Comparison of ENCODE assay signal across 8 cellular contexts in the genomic region with DNA sequence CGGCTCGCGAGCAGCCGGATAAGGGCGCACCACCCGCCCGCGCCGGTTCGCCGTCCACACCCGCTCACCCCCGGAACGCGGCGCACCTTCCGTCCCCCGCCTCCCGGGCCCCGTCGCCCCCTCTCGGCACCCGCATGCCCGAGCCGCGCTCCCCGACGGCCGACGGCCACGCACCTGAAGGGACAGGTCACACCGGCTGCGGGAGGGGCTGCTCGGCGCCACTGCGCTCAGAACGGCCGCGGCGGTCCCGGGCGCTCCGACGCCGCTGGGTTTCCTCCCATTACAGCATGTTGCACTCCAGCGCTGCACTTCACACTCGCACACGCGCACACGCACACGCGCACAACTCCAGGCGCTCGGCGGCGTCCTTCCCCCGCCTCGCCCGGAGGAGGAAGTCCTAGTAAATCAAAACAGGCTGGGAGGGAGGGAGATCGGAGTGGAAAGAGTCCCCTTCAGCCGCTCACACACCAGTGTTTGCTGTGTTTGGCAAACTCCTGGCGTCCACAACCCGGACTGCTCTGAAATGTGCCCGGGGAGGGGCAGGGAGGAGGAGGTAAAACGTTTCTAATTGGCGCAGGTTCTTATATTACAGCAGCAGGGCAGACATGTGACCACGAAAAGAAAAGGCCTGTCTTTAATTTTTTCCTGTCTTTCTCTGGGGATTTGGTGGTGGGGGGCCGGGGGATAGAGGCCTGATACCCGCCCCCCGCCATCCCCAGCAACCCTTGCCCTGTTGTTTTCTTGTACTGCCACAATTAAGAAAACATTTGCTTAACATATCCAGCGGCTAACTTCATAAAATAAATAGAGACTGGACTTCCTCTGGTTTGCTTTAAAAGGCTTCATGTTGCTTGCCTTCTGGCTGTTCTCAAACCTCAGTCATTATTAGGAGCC.
A peak's percentile ranks its signal among the peaks of the same experiment; 100 is the strongest.
DNase-seq lines count a peak whose midpoint lies in the region; ATAC-seq, FAIRE-seq and TF ChIP-seq lines count a peak whose summit lies in the region.

No MANE protein-coding gene starts in this region.

- ATAC-seq in CD8-positive, alpha-beta T cell, result peak; percentile 46
- ATAC-seq in GM21423 (IDR thresholded peaks at IDR 0.05; ENCODE audit: unreplicated experiment) (peak; percentile 24), left ventricle myocardium superior (peak; percentile 68), GM18870 (IDR thresholded peaks at IDR 0.05; ENCODE audit: unreplicated experiment) (no peak)

- H3K9me2 ChIP-seq in Loucy (replicated peaks; ENCODE audit: low read depth, low read length), result no peaks in the 10 kb centered on the region

- no peaks in the 10 kb centered on the region for H3K27me3 ChIP-seq in CD8-positive, alpha-beta T cell (ENCODE audit: insufficient read depth, low read length)
- peaks cover 6% of the 10 kb centered on the region for H3K27me3 ChIP-seq in Loucy (ENCODE audit: insufficient read depth, low read length, poor library complexity, severe bottlenecking)
- H3K27me3 ChIP-seq in astrocyte (ENCODE audit: insufficient read depth, low read length), result peaks cover 13% of the 10 kb centered on the region

- intact Hi-C loops in CD8-positive, alpha-beta T cell (cut with DNase I, micrococcal nuclease), result loop anchor here in 1 of 2 experiments (2.0 kb wide), 2 partner anchors 50 to 126 kb away; a partner anchor contains a TSS
- intact Hi-C loops in left ventricle myocardium superior (cut with micrococcal nuclease), result no loop called here

- H3K79me2 ChIP-seq in Loucy (ENCODE audit: insufficient read depth, low read length) (no peaks in the 10 kb centered on the region), astrocyte (ENCODE audit: insufficient read depth, low read length) (peaks cover 13% of the 10 kb centered on the region)

- H3K4me1 Mint-ChIP-seq in CD8-positive, alpha-beta T cell (ENCODE audit: low read depth), result peaks cover 26% of the 10 kb centered on the region
- H3K4me1 Mint-ChIP-seq in astrocyte (ENCODE audit: low read depth, unreplicated experiment), result peaks cover 14% of the 10 kb centered on the region
- peaks cover 24% of the 10 kb centered on the region for H3K4me1 Mint-ChIP-seq in progenitor cell of endocrine pancreas (ENCODE audit: low read depth)

- H3K36me3 ChIP-seq in CD8-positive, alpha-beta T cell (ENCODE audit: insufficient read depth, low read length), result no peaks in the 10 kb centered on the region
- H3K36me3 ChIP-seq in Loucy (ENCODE audit: insufficient read depth, low read length) (no peaks in the 10 kb centered on the region), astrocyte (ENCODE audit: insufficient read depth, low read length) (no peaks in the 10 kb centered on the region)

- peak; percentile 11 to 64 (median 42) for DNase-seq in CD8-positive, alpha-beta T cell
- DNase-seq in T-helper 1 cell (peak; percentile 16 to 61 (median 35)), astrocyte (ENCODE audit: low read depth) (peak; percentile 53), left ventricle myocardium superior (peak; percentile 78), progenitor cell of endocrine pancreas (ENCODE audit: low spot score, unreplicated experiment) (peak; percentile 56)

- POLR2A ChIA-PET in CD8-positive, alpha-beta T cell (lab: Charles Lee), result no interaction called here

- H4K20me1 ChIP-seq in Loucy (ENCODE audit: insufficient read depth, low read length, poor library complexity, severe bottlenecking), result no peaks in the 10 kb centered on the region
- peaks cover 3% of the 10 kb centered on the region for H4K20me1 ChIP-seq in astrocyte (ENCODE audit: insufficient read depth, low read length)

- H3K4me3 Mint-ChIP-seq in CD8-positive, alpha-beta T cell, result peak overlapping the region; percentile 86
- H3K4me3 Mint-ChIP-seq in astrocyte (ENCODE audit: unreplicated experiment) (peak overlapping the region; percentile 88), progenitor cell of endocrine pancreas (ENCODE audit: low read depth) (peak overlapping the region; percentile 82)

- peak overlapping the region; percentile 88 for H2AFZ ChIP-seq in Loucy (ENCODE audit: low read length)
- peak overlapping the region; percentile 83 for H2AFZ ChIP-seq in astrocyte (ENCODE audit: low read depth, low read length)

- H3K4me2 ChIP-seq in Loucy (ENCODE audit: low read depth, low read length, poor library complexity, severe bottlenecking) (peak overlapping the region; percentile 74), astrocyte (ENCODE audit: low read length) (peak overlapping the region; percentile 98)

- TF ChIP-seq CTCF in CD8-positive, alpha-beta T cell (IDR thresholded peaks at IDR 0.05), result no peak
- TF ChIP-seq CTCF in Loucy (conservative IDR thresholded peaks at IDR 0.05; ENCODE audit: low read length), result no peak
- TF ChIP-seq CTCF in astrocyte (IDR thresholded peaks at IDR 0.05; ENCODE audit: insufficient read depth, low read depth, low read length), result no peak
- no peak for TF ChIP-seq CTCF in progenitor cell of endocrine pancreas (IDR thresholded peaks at IDR 0.05; ENCODE audit: unreplicated experiment)

- H3K27me3 Mint-ChIP-seq in CD8-positive, alpha-beta T cell (ENCODE audit: low read depth), result peaks cover 11% of the 10 kb centered on the region
- H3K27me3 Mint-ChIP-seq in astrocyte (ENCODE audit: low read depth, unreplicated experiment) (peaks cover 6% of the 10 kb centered on the region), progenitor cell of endocrine pancreas (peaks cover 15% of the 10 kb centered on the region)

- no peaks in the 10 kb centered on the region for H3K9me3 Mint-ChIP-seq in CD8-positive, alpha-beta T cell
- no peaks in the 10 kb centered on the region for H3K9me3 Mint-ChIP-seq in astrocyte (ENCODE audit: unreplicated experiment)
- H3K9me3 Mint-ChIP-seq in progenitor cell of endocrine pancreas (ENCODE audit: low read depth), result no peaks in the 10 kb centered on the region

- peaks cover 4% of the 10 kb centered on the region for H3K36me3 Mint-ChIP-seq in CD8-positive, alpha-beta T cell
- H3K36me3 Mint-ChIP-seq in astrocyte (ENCODE audit: low read depth, unreplicated experiment) (no peaks in the 10 kb centered on the region), progenitor cell of endocrine pancreas (ENCODE audit: insufficient read depth) (peaks cover 1% of the 10 kb centered on the region)

- no peaks in the 10 kb centered on the region for H3K9me3 ChIP-seq in CD8-positive, alpha-beta T cell (ENCODE audit: low read length)
- no peaks in the 10 kb centered on the region for H3K9me3 ChIP-seq in Loucy (ENCODE audit: insufficient read depth, low read depth, low read length)
- no peaks in the 10 kb centered on the region for H3K9me3 ChIP-seq in astrocyte (ENCODE audit: insufficient read depth, low read depth, low read length)

- CTCF ChIA-PET in CD8-positive, alpha-beta T cell (lab: Charles Lee), result no interaction called here

- peak overlapping the region; percentile 70 for H3K27ac Mint-ChIP-seq in CD8-positive, alpha-beta T cell
- peak overlapping the region; percentile 78 for H3K27ac Mint-ChIP-seq in astrocyte (ENCODE audit: unreplicated experiment)
- peak overlapping the region; percentile 94 for H3K27ac Mint-ChIP-seq in progenitor cell of endocrine pancreas

- no peak for FAIRE-seq in astrocyte (lab: Jason Lieb, UNC)

- H3K4me3 ChIP-seq in CD8-positive, alpha-beta T cell (ENCODE audit: low read depth, low read length), result peak overlapping the region; percentile 68
- H3K4me3 ChIP-seq in Loucy (ENCODE audit: low read length, poor library complexity, severe bottlenecking) (peak overlapping the region; percentile 78), astrocyte (ENCODE audit: insufficient read depth, low read depth, low read length) (peak overlapping the region; percentile 87)

- peaks cover 15% of the 10 kb centered on the region for H3K4me1 ChIP-seq in CD8-positive, alpha-beta T cell (ENCODE audit: insufficient read depth, low read length)
- H3K4me1 ChIP-seq in Loucy (ENCODE audit: insufficient read depth, low read length, poor library complexity, severe bottlenecking) (peaks cover 23% of the 10 kb centered on the region), astrocyte (ENCODE audit: insufficient read depth, low read length) (peaks cover 9% of the 10 kb centered on the region)

- no peaks in the 10 kb centered on the region for H3F3A ChIP-seq in Loucy (ENCODE audit: low read depth)

- H3K9ac ChIP-seq in Loucy (ENCODE audit: low read depth, low read length, poor library complexity, severe bottlenecking), result peak overlapping the region; percentile 45
- peak overlapping the region; percentile 90 for H3K9ac ChIP-seq in astrocyte (ENCODE audit: low read length)

- H3K27ac ChIP-seq in CD8-positive, alpha-beta T cell (ENCODE audit: low read depth, low read length), result peak overlapping the region; percentile 56
- no peak overlapping the region for H3K27ac ChIP-seq in astrocyte (ENCODE audit: low read depth, low read length)
